8 cellular contexts compared by ENCODE assay signal in genomic region chr10:110499796-110500514, GRCh38. TPM values are rescaled to one million over a fixed set of nuclear protein-coding genes. Genes with fewer than 3 reads are reported as not detected.
DNase-seq lines count a peak whose midpoint lies in the region; ATAC-seq and TF ChIP-seq lines count a peak whose summit lies in the region.

No MANE protein-coding gene starts in this region.

- no peaks in the 10 kb centered on the region for H3K9me3 ChIP-seq in CD4-positive, alpha-beta memory T cell (ENCODE audit: control insufficient read depth in 1 of 2, low read length in 2 of 2)
- H3K9me3 ChIP-seq in OCI-LY7 (ENCODE audit: low read length), result no peaks in the 10 kb centered on the region
- H3K9me3 ChIP-seq in effector memory CD4-positive, alpha-beta T cell (ENCODE audit: control insufficient read depth, low read length), result no peaks in the 10 kb centered on the region

- intact Hi-C loops in CD4-positive, alpha-beta memory T cell (cut with micrococcal nuclease), result loop anchor here (1.0 to 5.0 kb wide), 5 partner anchors 146 to 488 kb away; partner anchors contain the start of genes BBIP1 and SHOC2
- intact Hi-C loops in OCI-LY7 (cut with micrococcal nuclease; ENCODE audit: unreplicated experiment), result loop anchor here (1.0 kb wide), 1 partner anchor 146 kb away; no protein-coding TSS in a partner anchor

- H3K27ac Mint-ChIP-seq in CD4-positive, alpha-beta memory T cell, result peak overlapping the region; percentile 88 to 98 (median 95)
- H3K27ac Mint-ChIP-seq in natural killer cell treated with Interleukin-12 subunit alpha and Interleukin-12 subunit beta and Interleukin-15 and Interleukin-18, amount 100 ng/mL, for 72 hours, result peak overlapping the region; percentile 97 to 98

- H3K36me3 Mint-ChIP-seq in CD4-positive, alpha-beta memory T cell, result peaks cover 3 to 31% of the 10 kb centered on the region in 2 donors
- H3K36me3 Mint-ChIP-seq in natural killer cell treated with Interleukin-12 subunit alpha and Interleukin-12 subunit beta and Interleukin-15 and Interleukin-18, amount 100 ng/mL, for 72 hours, result peaks cover 59% of the 10 kb centered on the region

- no peak for ATAC-seq in natural killer cell treated with Interleukin-12 subunit alpha and Interleukin-12 subunit beta and Interleukin-15 and Interleukin-18, amount 100 ng/mL, for 72 hours
- no peak for ATAC-seq in HG03432 (IDR thresholded peaks at IDR 0.05; ENCODE audit: unreplicated experiment)

- H3K4me3 ChIP-seq in CD4-positive, alpha-beta memory T cell (ENCODE audit: low read length in 2 of 2), result peak overlapping the region; percentile 2 to 83
- H3K4me3 ChIP-seq in OCI-LY7 (ENCODE audit: low read depth, low read length, poor library complexity, severe bottlenecking), result no peak overlapping the region
- H3K4me3 ChIP-seq in effector memory CD4-positive, alpha-beta T cell (ENCODE audit: insufficient read depth, low read depth, low read length, poor library complexity, severe bottlenecking), result peak overlapping the region; percentile 89

- H3K4me3 Mint-ChIP-seq in CD4-positive, alpha-beta memory T cell, result peak overlapping the region; percentile 90 to 98 (median 96)
- H3K4me3 Mint-ChIP-seq in natural killer cell treated with Interleukin-12 subunit alpha and Interleukin-12 subunit beta and Interleukin-15 and Interleukin-18, amount 100 ng/mL, for 72 hours, result peak overlapping the region; percentile 99

- H3K4me2 ChIP-seq in OCI-LY7 (ENCODE audit: low read length), result peak overlapping the region; percentile 75

- H3K4me1 Mint-ChIP-seq in CD4-positive, alpha-beta memory T cell, result peaks cover 67 to 82% (median 78%) of the 10 kb centered on the region in 4 donors
- H3K4me1 Mint-ChIP-seq in natural killer cell treated with Interleukin-12 subunit alpha and Interleukin-12 subunit beta and Interleukin-15 and Interleukin-18, amount 100 ng/mL, for 72 hours (ENCODE audit: low read depth in 2 of 2), result peaks cover 65 to 81% of the 10 kb centered on the region in 2 donors

- no peak for DNase-seq in CD4-positive, alpha-beta memory T cell
- DNase-seq in OCI-LY7 (ENCODE audit: low spot score) (no peak), iPS-NIHi7 (ENCODE audit: extremely low spot score) (no peak), DMS 273 treated with DMSO at 0.1 percent for 48 hours (lab: John Stamatoyannopoulos, UW) (no peak), KG1 (lab: John Stamatoyannopoulos, UW) (no peak)
- DNase-seq in effector memory CD4-positive, alpha-beta T cell, result no peak
- DNase-seq in natural killer cell treated with Interleukin-12 subunit alpha and Interleukin-12 subunit beta and Interleukin-15 and Interleukin-18, amount 100 ng/mL, for 72 hours (ENCODE audit: low spot score), result no peak

- peaks cover 0 to 5% (median 0%) of the 10 kb centered on the region in 8 donors for H3K9me3 Mint-ChIP-seq in CD4-positive, alpha-beta memory T cell
- no peaks in the 10 kb centered on the region for H3K9me3 Mint-ChIP-seq in natural killer cell treated with Interleukin-12 subunit alpha and Interleukin-12 subunit beta and Interleukin-15 and Interleukin-18, amount 100 ng/mL, for 72 hours

- H3K27ac ChIP-seq in CD4-positive, alpha-beta memory T cell (ENCODE audit: low read depth, low read length), result peak overlapping the region; percentile 79
- H3K27ac ChIP-seq in OCI-LY7 (ENCODE audit: low read depth, low read length, poor library complexity, severe bottlenecking), result no peak overlapping the region
- peak overlapping the region; percentile 79 for H3K27ac ChIP-seq in effector memory CD4-positive, alpha-beta T cell (ENCODE audit: insufficient read depth, low read length, poor library complexity, severe bottlenecking)

- peaks cover 76% of the 10 kb centered on the region for H3K4me1 ChIP-seq in CD4-positive, alpha-beta memory T cell (ENCODE audit: insufficient read depth, low read length)
- peaks cover 56% of the 10 kb centered on the region for H3K4me1 ChIP-seq in OCI-LY7 (ENCODE audit: insufficient read depth, low read length, poor library complexity, severe bottlenecking)
- peaks cover 59% of the 10 kb centered on the region for H3K4me1 ChIP-seq in effector memory CD4-positive, alpha-beta T cell (ENCODE audit: control insufficient read depth, insufficient read depth, low read length, poor library complexity, severe bottlenecking)

- no peaks in the 10 kb centered on the region for H4K20me1 ChIP-seq in OCI-LY7 (ENCODE audit: insufficient read depth, low read length)

- POLR2A ChIA-PET in CD4-positive, alpha-beta memory T cell (lab: Charles Lee; ENCODE audit: partially characterized antibody), result interaction anchor here (1.2 to 5.8 kb wide), 10 partner anchors 8 to 290 kb away, joined by 3 to 113 read pairs (median 14); partner anchors contain the start of genes MXI1 and SMNDC1
- POLR2A ChIA-PET in OCI-LY7 (lab: Charles Lee), result no interaction called here

- H3K79me2 ChIP-seq in OCI-LY7 (ENCODE audit: insufficient read depth, low read depth, low read length), result no peaks in the 10 kb centered on the region

- H3K9me2 ChIP-seq in OCI-LY7 (ENCODE audit: insufficient read depth, low read length), result no peaks in the 10 kb centered on the region

- CTCF ChIA-PET in CD4-positive, alpha-beta memory T cell (lab: Charles Lee; ENCODE audit: partially characterized antibody), result interaction anchor here (1.0 to 9.5 kb wide), 6 partner anchors 12 to 194 kb away, joined by 3 to 142 read pairs (median 5); partner anchors contain the start of gene SMNDC1
- CTCF ChIA-PET in OCI-LY7 (lab: Charles Lee; ENCODE audit: unreplicated experiment), result interaction anchor here (0.6 to 1.7 kb wide), 2 partner anchors 145 to 425 kb away, joined by 5 read pairs; no protein-coding TSS in a partner anchor

- H2AFZ ChIP-seq in OCI-LY7 (ENCODE audit: low read length), result no peak overlapping the region

- H3K36me3 ChIP-seq in CD4-positive, alpha-beta memory T cell (ENCODE audit: insufficient read depth, low read length), result no peaks in the 10 kb centered on the region
- H3K36me3 ChIP-seq in OCI-LY7 (ENCODE audit: insufficient read depth, low read length), result no peaks in the 10 kb centered on the region
- H3K36me3 ChIP-seq in effector memory CD4-positive, alpha-beta T cell (ENCODE audit: control insufficient read depth, insufficient read depth, low read length), result no peaks in the 10 kb centered on the region

- no peaks in the 10 kb centered on the region for H3K27me3 ChIP-seq in CD4-positive, alpha-beta memory T cell (ENCODE audit: insufficient read depth, low read length)
- H3K27me3 ChIP-seq in effector memory CD4-positive, alpha-beta T cell (replicated peaks; ENCODE audit: control insufficient read depth, insufficient read depth, low read length, poor library complexity, severe bottlenecking), result no peaks in the 10 kb centered on the region

- no TSS peak for BruUV-seq in OCI-LY7 (replicated peaks; lab: Mats Ljungman, UMichigan)

- no peaks in the 10 kb centered on the region for H3K27me3 Mint-ChIP-seq in CD4-positive, alpha-beta memory T cell
- no peaks in the 10 kb centered on the region for H3K27me3 Mint-ChIP-seq in natural killer cell treated with Interleukin-12 subunit alpha and Interleukin-12 subunit beta and Interleukin-15 and Interleukin-18, amount 100 ng/mL, for 72 hours

- 0 out of 2 replicates have a peak, but pooled peaks have one; percentile 3 for TF ChIP-seq CTCF in OCI-LY7 (conservative IDR thresholded peaks at IDR 0.05; ENCODE audit: low read length)

RNA-seq across cellular contexts. Expression of gene DUSP5, which starts 2.2 kb away (rescaled TPM):
- total RNA-seq in CD4-positive, alpha-beta memory T cell, result 1 to 10 TPM; 3.5 to 3.8 TPM
- polyA plus RNA-seq in CD4-positive, alpha-beta memory T cell, result 10 to 100 TPM; 10.6 to 33.7 TPM
- total RNA-seq in OCI-LY7 (2014; rRNA removed; shearing (Covaris generic)), result 0.06 and 0.08 TPM in 2 replicates
- 0.28 and 0.97 TPM in 2 replicates for total RNA-seq in OCI-LY7 (2022)
- 100 to 1,000 TPM; 159 to 311 TPM for total RNA-seq in natural killer cell treated with Interleukin-12 subunit alpha and Interleukin-12 subunit beta and Interleukin-15 and Interleukin-18, amount 100 ng/mL, for 72 hours

Comparison
In these comparisons a context has a peak if more than half of its experiments do, and no peak if none do; other contexts are left out.
1. RNA of gene DUSP5, which starts 2.2 kb away (total RNA-seq): 159 to 311 TPM in natural killer cell treated with Interleukin-12 subunit alpha and Interleukin-12 subunit beta and Interleukin-15 and Interleukin-18, amount 100 ng/mL, for 72 hours; 3.5 to 3.8 TPM in CD4-positive, alpha-beta memory T cell and 0.06 to 0.97 TPM in OCI-LY7; every median in the first group is over 10 times any median in the second.